Comparison of ENCODE assay signal across 8 cellular contexts in the genomic region with DNA sequence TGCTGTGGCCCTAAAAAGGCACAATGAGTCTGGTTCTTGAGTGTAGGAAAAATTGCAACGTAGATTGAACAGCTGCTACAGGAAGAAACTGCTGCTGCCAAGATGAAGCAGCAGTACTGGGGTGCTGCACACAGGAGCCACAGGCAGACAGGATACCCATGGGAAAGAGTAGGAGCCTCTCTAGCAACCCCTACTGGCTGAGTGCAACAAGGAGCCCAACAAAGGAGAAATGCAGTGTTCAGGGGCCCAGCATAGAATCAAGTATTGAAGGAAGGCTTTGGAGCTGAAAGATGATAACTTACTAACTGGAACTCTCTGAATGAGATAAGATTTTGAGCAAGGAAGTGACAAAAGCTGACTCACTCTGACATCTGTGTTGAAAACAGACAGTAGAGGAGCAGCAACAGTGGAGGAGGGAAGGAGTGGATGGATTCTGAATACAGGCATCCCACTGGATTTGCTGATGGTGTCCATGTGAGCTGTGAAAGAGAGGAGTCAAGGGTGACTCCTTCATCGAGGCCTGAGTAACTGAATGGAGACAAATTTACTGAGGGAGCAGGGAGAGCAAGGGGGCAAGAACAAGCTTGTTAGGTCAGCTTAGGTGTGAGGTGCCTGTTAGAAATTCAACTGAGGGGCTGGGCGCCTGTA.
A peak's percentile ranks its signal among the peaks of the same experiment; 100 is the strongest.
DNase-seq lines count a peak whose midpoint lies in the region; ATAC-seq and TF ChIP-seq lines count a peak whose summit lies in the region.

No MANE protein-coding gene starts in this region.

- DNase-seq in AG04450 (ENCODE audit: low read depth, low spot score) (peak; percentile 75), NCI-H146 (lab: John Stamatoyannopoulos, UW) (peak; percentile 54), glomerular visceral epithelial cell (ENCODE audit: extremely low spot score) (peak; percentile 77)
- DNase-seq in activated CD4-positive, alpha-beta memory T cell treated with anti-CD3 and anti-CD28 coated beads for 36 hours = peak; percentile 86
- peak; percentile 47 to 83 (median 71) for DNase-seq in stimulated activated CD4-positive, alpha-beta T cell treated with anti-CD3 and anti-CD28 coated beads, Interleukin-12 subunit alpha, Interleukin-12 subunit beta, amount 100 ng/mL, for 48 hours (ENCODE audit: low read depth in 2 of 3, low spot score in 1 of 3)

- intact Hi-C loops in activated CD4-positive, alpha-beta memory T cell treated with anti-CD3 and anti-CD28 coated beads for 36 hours (cut with micrococcal nuclease) = loop anchor here (1.0 to 5.0 kb wide), 7 partner anchors 22 to 502 kb away; no protein-coding TSS in a partner anchor

- H3K27ac Mint-ChIP-seq in activated CD4-positive, alpha-beta memory T cell treated with anti-CD3 and anti-CD28 coated beads for 36 hours = peak overlapping the region; percentile 96

- TF ChIP-seq CTCF in AG04450 (IDR thresholded peaks at IDR 0.05; ENCODE audit: low read depth, low read length) (peak; percentile 82), GM12872 (IDR thresholded peaks at IDR 0.05; ENCODE audit: insufficient read depth, low read depth, low read length) (peak; percentile 70)

- ATAC-seq in GM19455 (IDR thresholded peaks at IDR 0.05; ENCODE audit: unreplicated experiment) = no peak
- no peak for ATAC-seq in HG02870 (IDR thresholded peaks at IDR 0.05; ENCODE audit: unreplicated experiment)

- CTCF ChIA-PET in AG04450 (lab: Charles Lee) = interaction anchor here (0.5 to 1.5 kb wide), 11 partner anchors 9 to 582 kb away, joined by 3 to 6 read pairs (median 3); no protein-coding TSS in a partner anchor
- CTCF ChIA-PET in activated CD4-positive, alpha-beta memory T cell treated with anti-CD3 and anti-CD28 coated beads for 36 hours (lab: Charles Lee) = interaction anchor here (0.6 to 4.4 kb wide), 29 partner anchors 10 to 914 kb away, joined by 3 to 45 read pairs (median 3); no protein-coding TSS in a partner anchor

- H3K27me3 ChIP-seq in AG04450 (ENCODE audit: control insufficient read depth, insufficient read depth, low read length) = no peaks in the 10 kb centered on the region

- H3K4me1 Mint-ChIP-seq in activated CD4-positive, alpha-beta memory T cell treated with anti-CD3 and anti-CD28 coated beads for 36 hours (ENCODE audit: low read depth) = peaks cover 70% of the 10 kb centered on the region

- H3K27me3 Mint-ChIP-seq in activated CD4-positive, alpha-beta memory T cell treated with anti-CD3 and anti-CD28 coated beads for 36 hours = no peaks in the 10 kb centered on the region

- H3K36me3 Mint-ChIP-seq in activated CD4-positive, alpha-beta memory T cell treated with anti-CD3 and anti-CD28 coated beads for 36 hours = peaks cover 7% of the 10 kb centered on the region

- POLR2A ChIA-PET in AG04450 (lab: Yijun Ruan, JAX) = interaction anchor here (0.6 to 1.0 kb wide), 2 partner anchors 234 to 948 kb away, joined by 3 to 8 read pairs; no protein-coding TSS in a partner anchor
- POLR2A ChIA-PET in activated CD4-positive, alpha-beta memory T cell treated with anti-CD3 and anti-CD28 coated beads for 36 hours (lab: Charles Lee) = interaction anchor here (0.6 to 2.2 kb wide), 18 partner anchors 9 to 706 kb away, joined by 3 to 12 read pairs (median 4); no protein-coding TSS in a partner anchor

- H3K27ac ChIP-seq in AG04450 (ENCODE audit: low read depth, low read length) = peak overlapping the region; percentile 70

- peak overlapping the region; percentile 80 for H3K4me3 Mint-ChIP-seq in activated CD4-positive, alpha-beta memory T cell treated with anti-CD3 and anti-CD28 coated beads for 36 hours

- H3K9me3 Mint-ChIP-seq in activated CD4-positive, alpha-beta memory T cell treated with anti-CD3 and anti-CD28 coated beads for 36 hours = peaks cover 3% of the 10 kb centered on the region

- H3K9me3 ChIP-seq in AG04450 (ENCODE audit: control insufficient read depth, insufficient read depth, low read length) = no peaks in the 10 kb centered on the region

- H3K4me3 ChIP-seq in AG04450 (ENCODE audit: low read depth, low read length) = no peak overlapping the region
